1 cellular context compared by ENCODE assay signal in the genomic region with DNA sequence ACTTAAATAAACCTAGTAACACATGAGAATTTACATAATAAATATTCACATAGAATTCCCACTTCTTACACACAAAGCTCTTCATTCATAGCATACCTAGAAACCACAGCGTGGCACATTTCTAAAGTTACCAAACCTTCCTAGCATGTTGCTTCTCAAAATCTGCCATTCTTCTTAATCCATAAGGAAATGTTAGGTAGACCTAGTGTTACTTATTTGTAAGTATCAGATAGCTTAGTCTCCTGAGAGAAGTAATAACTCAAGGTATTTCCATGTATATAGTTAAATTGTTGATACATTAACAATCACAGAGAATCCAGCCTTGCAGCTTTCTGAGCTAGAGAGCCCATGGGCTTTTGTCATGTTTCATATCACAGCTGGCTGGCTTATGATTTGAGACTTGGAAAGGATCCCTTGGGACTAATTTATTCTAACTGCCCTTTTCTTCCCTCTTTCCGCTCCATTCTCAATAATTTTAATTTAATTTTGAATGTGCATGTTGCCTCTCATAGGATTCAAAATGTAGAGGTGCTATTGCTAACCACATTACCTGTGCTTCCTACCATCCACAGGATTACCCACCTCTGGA.
TF ChIP-seq lines count a peak whose summit lies in the region.

No MANE protein-coding gene starts in this region.

TF ChIP-seq in IMR-90, 13 proteins besides CTCF, POLR2A, EP300 and RAD21:
- TF ChIP-seq RFX5 (IDR thresholded peaks at IDR 0.05; ENCODE audit: low read depth, low read length) = no peak
- no peak for TF ChIP-seq MAFK (IDR thresholded peaks at IDR 0.05; ENCODE audit: low read depth, low read length)
- TF ChIP-seq MAZ (IDR thresholded peaks at IDR 0.05; ENCODE audit: borderline replicate concordance, low read depth, low read length) = no peak
- TF ChIP-seq, protein P1, sequence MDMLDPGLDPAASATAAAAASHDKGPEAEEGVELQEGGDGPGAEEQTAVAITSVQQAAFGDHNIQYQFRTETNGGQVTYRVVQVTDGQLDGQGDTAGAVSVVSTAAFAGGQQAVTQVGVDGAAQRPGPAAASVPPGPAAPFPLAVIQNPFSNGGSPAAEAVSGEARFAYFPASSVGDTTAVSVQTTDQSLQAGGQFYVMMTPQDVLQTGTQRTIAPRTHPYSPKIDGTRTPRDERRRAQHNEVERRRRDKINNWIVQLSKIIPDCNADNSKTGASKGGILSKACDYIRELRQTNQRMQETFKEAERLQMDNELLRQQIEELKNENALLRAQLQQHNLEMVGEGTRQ (IDR thresholded peaks at IDR 0.05; ENCODE audit: low read depth, low read length) = no peak
- TF ChIP-seq MXI1 (IDR thresholded peaks at IDR 0.05; ENCODE audit: borderline replicate concordance, low read depth, low read length) = no peak
- TF ChIP-seq CEBPB (IDR thresholded peaks at IDR 0.05; ENCODE audit: low read depth, low read length) = no peak
- TF ChIP-seq, protein P2, sequence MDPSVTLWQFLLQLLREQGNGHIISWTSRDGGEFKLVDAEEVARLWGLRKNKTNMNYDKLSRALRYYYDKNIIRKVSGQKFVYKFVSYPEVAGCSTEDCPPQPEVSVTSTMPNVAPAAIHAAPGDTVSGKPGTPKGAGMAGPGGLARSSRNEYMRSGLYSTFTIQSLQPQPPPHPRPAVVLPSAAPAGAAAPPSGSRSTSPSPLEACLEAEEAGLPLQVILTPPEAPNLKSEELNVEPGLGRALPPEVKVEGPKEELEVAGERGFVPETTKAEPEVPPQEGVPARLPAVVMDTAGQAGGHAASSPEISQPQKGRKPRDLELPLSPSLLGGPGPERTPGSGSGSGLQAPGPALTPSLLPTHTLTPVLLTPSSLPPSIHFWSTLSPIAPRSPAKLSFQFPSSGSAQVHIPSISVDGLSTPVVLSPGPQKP (IDR thresholded peaks at IDR 0.05; ENCODE audit: borderline replicate concordance, low read depth, low read length) = no peak
- no peak for TF ChIP-seq RCOR1 (IDR thresholded peaks at IDR 0.05; ENCODE audit: insufficient replicate concordance, low read length)
TF ChIP-seq in IMR-90: peak in this region for 0.
